In genomic region chr7:152106990-152107389, GRCh38 we compare ENCODE assay signal across 24 cellular contexts.
"Had no signal": no experiment of that assay in that cellular context is flagged by ENCODE, and none has a peak within 500 bp of the region (broad histone marks: within the 10 kb centered on the region; RNA-seq: fewer than 3 reads in every experiment).

No MANE protein-coding gene starts in this region.

- H3K27ac ChIP-seq: esophagus muscularis mucosa, gastroesophageal sphincter, parathyroid adenoma, spleen, tibial nerve had no signal

- H3K27me3 ChIP-seq: esophagus muscularis mucosa, gastroesophageal sphincter, spleen, tibial nerve had no signal

- H3K4me3 ChIP-seq: esophagus muscularis mucosa, gastroesophageal sphincter, spleen, tibial nerve had no signal

- DNase-seq: activated CD4-positive, alpha-beta T cell treated with anti-CD3 and anti-CD28 coated beads for 36 hours; activated CD4-positive, CD25-positive, alpha-beta regulatory T cell; activated effector memory CD4-positive, alpha-beta T cell treated with Interleukin-2 at 50 U/mL for 16 hours; activated naive CD4-positive, alpha-beta T cell treated with anti-CD3 and anti-CD28 coated beads for 36 hours; activated naive CD8-positive, alpha-beta T cell treated with anti-CD3 and anti-CD28 coated beads, Interleukin-2, amount 50 U/mL, for 24 hours; activated T-cell treated with anti-CD3 and anti-CD28 coated beads for 4 hours; activated T-cell treated with anti-CD3 and anti-CD28 coated beads, Interleukin-2, amount 50 U/mL, for 72 hours; amygdala; central memory CD4-positive, alpha-beta T cell; hippocampal formation; kidney; left colon; mammary epithelial cell; midbrain; naive thymus-derived CD4-positive, alpha-beta T cell; occipital lobe; right cardiac atrium; stimulated activated naive CD4-positive, alpha-beta T cell; T-helper 1 cell had no signal

- H3K9ac ChIP-seq: parathyroid adenoma had no signal

- FAIRE-seq: kidney had no signal

- H3K9me3 ChIP-seq: esophagus muscularis mucosa, gastroesophageal sphincter, spleen, tibial nerve had no signal

- H3K79me2 ChIP-seq: parathyroid adenoma had no signal

- H3K4me1 ChIP-seq: parathyroid adenoma, spleen, tibial nerve had no signal

- ATAC-seq: activated CD4-positive, alpha-beta T cell treated with anti-CD3 and anti-CD28 coated beads for 36 hours; activated naive CD8-positive, alpha-beta T cell treated with anti-CD3 and anti-CD28 coated beads, Interleukin-2, amount 50 U/mL, for 24 hours; activated T-cell treated with anti-CD3 and anti-CD28 coated beads, Interleukin-2, amount 50 U/mL, for 72 hours; gastroesophageal sphincter; left colon; naive thymus-derived CD4-positive, alpha-beta T cell had no signal

- H2AFZ ChIP-seq: parathyroid adenoma had no signal
